Comparison of ENCODE assay signal across 1 cellular context in genomic region chr3:195352895-195353488, GRCh38.
TF ChIP-seq lines count a peak whose summit lies in the region.

No MANE protein-coding gene starts in this region.

TF ChIP-seq in K562, 482 proteins besides CTCF, POLR2A, EP300 and RAD21 (continued from another document and continues in another):
- TF ChIP-seq PREB (CRISPR knock-in tag; IDR thresholded peaks at IDR 0.05) (no peak), ZNF518B (CRISPR knock-in tag; IDR thresholded peaks at IDR 0.05) (no peak), ZNF146 (CRISPR knock-in tag; IDR thresholded peaks at IDR 0.05; ENCODE audit: unreplicated experiment) (no peak), TSC22D4 (tag; IDR thresholded peaks at IDR 0.05) (no peak), SP2 (IDR thresholded peaks at IDR 0.05; ENCODE audit: extremely low read depth, low read depth, low read length, poor library complexity, severe bottlenecking) (no peak), E2F6 (IDR thresholded peaks at IDR 0.05; ENCODE audit: borderline replicate concordance in 1 of 2, extremely low read depth in 1 of 2, insufficient read depth in 1 of 2, insufficient read length in 1 of 2, low read depth in 1 of 2, low read length in 1 of 2, poor library complexity in 1 of 2, severe bottlenecking in 1 of 2) (no peak), AFF1 (IDR thresholded peaks at IDR 0.05; ENCODE audit: low read depth in 1 of 2, partially characterized antibody in 2 of 2) (peak in 1 of 2 experiments; percentile 25), TAF9B (IDR thresholded peaks at IDR 0.05; ENCODE audit: partially characterized antibody) (no peak), HDAC1 (IDR thresholded peaks at IDR 0.05) (no peak; a peak in 1 of 4 replicates), ZNF124 (CRISPR knock-in tag; IDR thresholded peaks at IDR 0.05) (no peak), USF1 (CRISPR knock-in tag; IDR thresholded peaks at IDR 0.05) (no peak), KDM4B (IDR thresholded peaks at IDR 0.05; ENCODE audit: borderline replicate concordance in 2 of 2, low read depth in 1 of 2) (no peak), FOXA3 (CRISPR knock-in tag; conservative IDR thresholded peaks at IDR 0.05 in 1 of 2, IDR thresholded peaks at IDR 0.05 in 1 of 2) (no peak), MLX (CRISPR knock-in tag; conservative IDR thresholded peaks at IDR 0.05) (no peak), ZNF318 (IDR thresholded peaks at IDR 0.05; ENCODE audit: borderline replicate concordance in 1 of 2, low read depth in 1 of 2) (0 out of 4 replicates have a peak, but pooled peaks of 1 of the 2 experiments have one; percentile 19), ARID3B (CRISPR knock-in tag; IDR thresholded peaks at IDR 0.05; ENCODE audit: borderline replicate concordance) (no peak), TAF7 (tag; IDR thresholded peaks at IDR 0.05) (no peak), HNRNPH1 (optimal IDR thresholded peaks at IDR 0.05; ENCODE audit: low read depth, low read length) (no peak), POLR2AphosphoS5 (IDR thresholded peaks at IDR 0.05; ENCODE audit: control insufficient read depth, insufficient read depth, low read depth, low read length) (no peak), MLLT1 (IDR thresholded peaks at IDR 0.05) (no peak), KLF6 (CRISPR knock-in tag; IDR thresholded peaks at IDR 0.05; ENCODE audit: borderline replicate concordance) (peak; percentile 56; the same call in 1 of the 2 replicates), CBX5 (IDR thresholded peaks at IDR 0.05; ENCODE audit: borderline replicate concordance, low read depth) (no peak)
